Comparison of ENCODE assay signal across 8 cellular contexts in the genomic region with DNA sequence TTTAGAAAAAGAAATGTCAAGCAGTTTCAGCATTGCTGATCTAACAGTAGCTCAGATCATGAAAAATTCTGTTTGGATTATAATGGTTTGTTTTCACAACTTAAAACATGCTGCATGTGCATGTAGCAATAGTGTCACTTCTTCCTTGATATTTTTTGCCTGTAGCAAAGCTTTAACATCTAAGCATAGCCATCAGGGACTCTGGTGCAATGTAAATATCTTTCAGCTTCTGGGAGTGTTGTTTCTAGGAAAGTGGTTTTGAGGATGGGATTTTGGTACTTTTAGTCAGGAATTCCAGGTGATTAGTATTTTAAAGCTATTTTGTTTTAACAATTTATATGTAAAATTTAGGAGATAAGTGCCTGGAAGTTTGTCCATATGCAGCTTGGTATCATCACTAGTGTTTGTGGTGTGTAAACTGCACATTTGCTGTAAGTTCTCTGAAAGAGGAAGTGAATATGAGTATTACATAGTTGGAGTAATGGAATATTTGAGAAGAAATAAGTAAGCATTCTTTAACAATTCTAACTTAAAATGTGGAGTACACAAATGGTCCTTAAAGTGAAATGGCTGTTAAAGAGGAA. TPM values are rescaled to one million over a fixed set of nuclear protein-coding genes. Genes with fewer than 3 reads are reported as not detected.
DNase-seq lines count a peak whose midpoint lies in the region; ATAC-seq and TF ChIP-seq lines count a peak whose summit lies in the region.

No MANE protein-coding gene starts in this region.

- peaks cover 95% of the 10 kb centered on the region for H3K79me2 ChIP-seq in SK-N-SH (ENCODE audit: insufficient read depth)

- H3K4me3 Mint-ChIP-seq in T-cell, result peak overlapping the region; percentile 91 to 99 (median 96)
- H3K4me3 Mint-ChIP-seq in stimulated activated memory B cell treated with anti-CD40 and anti-IgM and Interleukin-4, amounts not matched to agents 10 μg/mL and 1 μg/mL and 100 μg/mL, for 72 hours, result peak overlapping the region; percentile 96

- H2AFZ ChIP-seq in SK-N-SH (ENCODE audit: low read depth), result no peak overlapping the region

- no peaks in the 10 kb centered on the region for H3K9me2 ChIP-seq in SK-N-SH

- peak overlapping the region; percentile 85 for H3K9ac ChIP-seq in SK-N-SH

- H3K4me1 ChIP-seq in SK-N-SH (ENCODE audit: control insufficient read depth in 1 of 2, insufficient read depth in 2 of 2, low read depth in 1 of 2, low read length in 1 of 2), result peaks cover 3 to 10% of the 10 kb centered on the region in 2 experiments; a peak in 3 of 4 replicates

- H3K27ac Mint-ChIP-seq in T-cell, result peak overlapping the region; percentile 63 to 91
- peak overlapping the region; percentile 95 for H3K27ac Mint-ChIP-seq in stimulated activated memory B cell treated with anti-CD40 and anti-IgM and Interleukin-4, amounts not matched to agents 10 μg/mL and 1 μg/mL and 100 μg/mL, for 72 hours

- H3K4me3 ChIP-seq in SK-N-SH (ENCODE audit: low read depth in 2 of 2, low read length in 1 of 2), result peak overlapping the region; percentile 75 to 96
- peak overlapping the region; percentile 98 for H3K4me3 ChIP-seq in foreskin fibroblast (ENCODE audit: low read depth in 1 of 2, low read length in 2 of 2)

- ATAC-seq in SK-N-SH treated with all-trans-retinoic acid at 6 μM for 48 hours, result no peak
- no peak for ATAC-seq in T-cell (replicated peaks in 1 of 4)
- no peak for ATAC-seq in stimulated activated memory B cell treated with anti-CD40 and anti-IgM and Interleukin-4, amounts not matched to agents 10 μg/mL and 1 μg/mL and 100 μg/mL, for 72 hours
- no peak for ATAC-seq in HG02884 (IDR thresholded peaks at IDR 0.05; ENCODE audit: unreplicated experiment)
- no peak for ATAC-seq in HG02870 (IDR thresholded peaks at IDR 0.05; ENCODE audit: unreplicated experiment)
- no peak for ATAC-seq in GM21515 (IDR thresholded peaks at IDR 0.05; ENCODE audit: unreplicated experiment)

- DNase-seq in SK-N-SH, result no peak
- DNase-seq in T-cell, result no peak
- DNase-seq in foreskin fibroblast, result no peak

- POLR2A ChIA-PET in SK-N-SH (lab: Yijun Ruan, JAX), result interaction anchor here (2.5 kb wide), 1 partner anchor 100 kb away, joined by 7 read pairs; the partner anchor contains the start of genes PHTF2 and TMEM60
- POLR2A ChIA-PET in T-cell (lab: Charles Lee), result interaction anchor here (0.6 to 1.3 kb wide), 3 partner anchors 11 to 134 kb away, joined by 3 to 6 read pairs (median 3); no protein-coding TSS in a partner anchor

- H3K27me3 ChIP-seq in SK-N-SH (ENCODE audit: insufficient read depth), result no peaks in the 10 kb centered on the region

- H3K4me1 Mint-ChIP-seq in T-cell, result peaks cover 60 to 72% (median 65%) of the 10 kb centered on the region in 3 donors
- peaks cover 64% of the 10 kb centered on the region for H3K4me1 Mint-ChIP-seq in stimulated activated memory B cell treated with anti-CD40 and anti-IgM and Interleukin-4, amounts not matched to agents 10 μg/mL and 1 μg/mL and 100 μg/mL, for 72 hours

- no peaks in the 10 kb centered on the region for H3K9me3 Mint-ChIP-seq in T-cell
- H3K9me3 Mint-ChIP-seq in stimulated activated memory B cell treated with anti-CD40 and anti-IgM and Interleukin-4, amounts not matched to agents 10 μg/mL and 1 μg/mL and 100 μg/mL, for 72 hours, result no peaks in the 10 kb centered on the region

- peaks cover 38% of the 10 kb centered on the region for H4K20me1 ChIP-seq in SK-N-SH (ENCODE audit: insufficient read depth)

- no peak for TF ChIP-seq EP300 in SK-N-SH (IDR thresholded peaks at IDR 0.05; ENCODE audit: borderline replicate concordance in 1 of 2, low read depth in 1 of 2, low read length in 1 of 2)

- H3K27ac ChIP-seq in SK-N-SH (ENCODE audit: low read depth in 2 of 2, low read length in 1 of 2), result peak overlapping the region; percentile 85 to 91

- peaks cover 0 to 10% of the 10 kb centered on the region in 2 experiments for H3K36me3 ChIP-seq in SK-N-SH (replicated peaks in 1 of 2; ENCODE audit: control insufficient read depth in 1 of 2, insufficient read depth in 2 of 2, low read length in 1 of 2)

- no peaks in the 10 kb centered on the region for H3K27me3 Mint-ChIP-seq in T-cell
- H3K27me3 Mint-ChIP-seq in stimulated activated memory B cell treated with anti-CD40 and anti-IgM and Interleukin-4, amounts not matched to agents 10 μg/mL and 1 μg/mL and 100 μg/mL, for 72 hours, result no peaks in the 10 kb centered on the region

- peaks cover 20% of the 10 kb centered on the region for H3F3A ChIP-seq in SK-N-SH (replicated peaks; ENCODE audit: insufficient read depth)

- H3K4me2 ChIP-seq in SK-N-SH, result peak overlapping the region; percentile 81

- H3K9me3 ChIP-seq in SK-N-SH, result no peaks in the 10 kb centered on the region

- CTCF ChIA-PET in SK-N-SH (lab: Yijun Ruan, JAX), result interaction anchor here (0.6 to 3.9 kb wide), 15 partner anchors 13 to 261 kb away, joined by 3 to 22 read pairs (median 4); partner anchors contain the start of genes PHTF2 and TMEM60
- CTCF ChIA-PET in T-cell (lab: Charles Lee), result interaction anchor here (0.5 to 2.7 kb wide), 12 partner anchors 11 to 163 kb away, joined by 3 to 8 read pairs (median 4); no protein-coding TSS in a partner anchor

- TF ChIP-seq RAD21 in SK-N-SH (IDR thresholded peaks at IDR 0.05; ENCODE audit: low read length), result no peak

- TF ChIP-seq CTCF in SK-N-SH (IDR thresholded peaks at IDR 0.05), result no peak
- TF ChIP-seq CTCF in foreskin fibroblast (IDR thresholded peaks at IDR 0.05; ENCODE audit: low read depth, low read length), result no peak

- peaks cover 7% of the 10 kb centered on the region for H3K36me3 Mint-ChIP-seq in T-cell
- H3K36me3 Mint-ChIP-seq in stimulated activated memory B cell treated with anti-CD40 and anti-IgM and Interleukin-4, amounts not matched to agents 10 μg/mL and 1 μg/mL and 100 μg/mL, for 72 hours, result peaks cover 17% of the 10 kb centered on the region

TF ChIP-seq in SK-N-SH, 30 proteins besides CTCF, POLR2A, EP300 and RAD21:
- TF ChIP-seq SMC3 (IDR thresholded peaks at IDR 0.05; ENCODE audit: low read depth, low read length) (no peak), JUND (IDR thresholded peaks at IDR 0.05) (no peak), SIN3A (IDR thresholded peaks at IDR 0.05; ENCODE audit: borderline replicate concordance, low read depth, low read length) (no peak)

TF ChIP-seq in SK-N-SH treated with all-trans-retinoic acid at 6 μM for 48 hours, 23 proteins besides CTCF, POLR2A, EP300 and RAD21:
- TF ChIP-seq PPARA (CRISPR knock-in tag; IDR thresholded peaks at IDR 0.05; ENCODE audit: borderline replicate concordance) (no peak), ZNF70 (CRISPR knock-in tag; IDR thresholded peaks at IDR 0.05) (no peak), ZNF8 (CRISPR knock-in tag; IDR thresholded peaks at IDR 0.05) (no peak), GLIS3 (CRISPR knock-in tag; IDR thresholded peaks at IDR 0.05) (no peak), BACH2 (CRISPR knock-in tag; IDR thresholded peaks at IDR 0.05; ENCODE audit: borderline replicate concordance) (no peak), ARNTL (CRISPR knock-in tag; IDR thresholded peaks at IDR 0.05; ENCODE audit: borderline replicate concordance, low read depth) (no peak), ZC3H10 (CRISPR knock-in tag; IDR thresholded peaks at IDR 0.05) (no peak), ESRRG (CRISPR knock-in tag; IDR thresholded peaks at IDR 0.05) (no peak), TCF4 (CRISPR knock-in tag; IDR thresholded peaks at IDR 0.05; ENCODE audit: borderline replicate concordance) (no peak), TOX (CRISPR knock-in tag; IDR thresholded peaks at IDR 0.05; ENCODE audit: borderline replicate concordance) (no peak), OSR1 (CRISPR knock-in tag; IDR thresholded peaks at IDR 0.05) (no peak)
- TF ChIP-seq, protein P1, sequence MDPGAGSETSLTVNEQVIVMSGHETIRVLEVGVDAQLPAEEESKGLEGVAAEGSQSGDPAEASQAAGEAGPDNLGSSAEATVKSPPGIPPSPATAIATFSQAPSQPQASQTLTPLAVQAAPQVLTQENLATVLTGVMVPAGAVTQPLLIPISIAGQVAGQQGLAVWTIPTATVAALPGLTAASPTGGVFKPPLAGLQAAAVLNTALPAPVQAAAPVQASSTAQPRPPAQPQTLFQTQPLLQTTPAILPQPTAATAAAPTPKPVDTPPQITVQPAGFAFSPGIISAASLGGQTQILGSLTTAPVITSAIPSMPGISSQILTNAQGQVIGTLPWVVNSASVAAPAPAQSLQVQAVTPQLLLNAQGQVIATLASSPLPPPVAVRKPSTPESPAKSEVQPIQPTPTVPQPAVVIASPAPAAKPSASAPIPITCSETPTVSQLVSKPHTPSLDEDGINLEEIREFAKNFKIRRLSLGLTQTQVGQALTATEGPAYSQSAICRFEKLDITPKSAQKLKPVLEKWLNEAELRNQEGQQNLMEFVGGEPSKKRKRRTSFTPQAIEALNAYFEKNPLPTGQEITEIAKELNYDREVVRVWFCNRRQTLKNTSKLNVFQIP (CRISPR knock-in tag; IDR thresholded peaks at IDR 0.05; ENCODE audit: borderline replicate concordance, low read depth), result no peak
- TF ChIP-seq, protein P2, sequence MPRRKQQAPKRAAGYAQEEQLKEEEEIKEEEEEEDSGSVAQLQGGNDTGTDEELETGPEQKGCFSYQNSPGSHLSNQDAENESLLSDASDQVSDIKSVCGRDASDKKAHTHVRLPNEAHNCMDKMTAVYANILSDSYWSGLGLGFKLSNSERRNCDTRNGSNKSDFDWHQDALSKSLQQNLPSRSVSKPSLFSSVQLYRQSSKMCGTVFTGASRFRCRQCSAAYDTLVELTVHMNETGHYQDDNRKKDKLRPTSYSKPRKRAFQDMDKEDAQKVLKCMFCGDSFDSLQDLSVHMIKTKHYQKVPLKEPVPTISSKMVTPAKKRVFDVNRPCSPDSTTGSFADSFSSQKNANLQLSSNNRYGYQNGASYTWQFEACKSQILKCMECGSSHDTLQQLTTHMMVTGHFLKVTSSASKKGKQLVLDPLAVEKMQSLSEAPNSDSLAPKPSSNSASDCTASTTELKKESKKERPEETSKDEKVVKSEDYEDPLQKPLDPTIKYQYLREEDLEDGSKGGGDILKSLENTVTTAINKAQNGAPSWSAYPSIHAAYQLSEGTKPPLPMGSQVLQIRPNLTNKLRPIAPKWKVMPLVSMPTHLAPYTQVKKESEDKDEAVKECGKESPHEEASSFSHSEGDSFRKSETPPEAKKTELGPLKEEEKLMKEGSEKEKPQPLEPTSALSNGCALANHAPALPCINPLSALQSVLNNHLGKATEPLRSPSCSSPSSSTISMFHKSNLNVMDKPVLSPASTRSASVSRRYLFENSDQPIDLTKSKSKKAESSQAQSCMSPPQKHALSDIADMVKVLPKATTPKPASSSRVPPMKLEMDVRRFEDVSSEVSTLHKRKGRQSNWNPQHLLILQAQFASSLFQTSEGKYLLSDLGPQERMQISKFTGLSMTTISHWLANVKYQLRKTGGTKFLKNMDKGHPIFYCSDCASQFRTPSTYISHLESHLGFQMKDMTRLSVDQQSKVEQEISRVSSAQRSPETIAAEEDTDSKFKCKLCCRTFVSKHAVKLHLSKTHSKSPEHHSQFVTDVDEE (CRISPR knock-in tag; IDR thresholded peaks at IDR 0.05), result no peak
TF ChIP-seq in SK-N-SH treated with all-trans-retinoic acid at 6 μM for 48 hours: peak in this region for 0.

RNA-seq across cellular contexts. Expression of gene RSBN1L, which starts 1.9 kb away (rescaled TPM):
- polyA plus RNA-seq in SK-N-SH (2012; rRNA removed), result 5.6 and 6.5 TPM in 2 replicates
- polyA plus RNA-seq in SK-N-SH (2012; cell fraction: cytosol; rRNA removed), result 7.5 and 8.8 TPM in 2 replicates
- 5.7 and 10.8 TPM in 2 replicates for polyA plus RNA-seq in SK-N-SH (2012; cell fraction: nucleus; rRNA removed)
- 10 to 100 TPM; 27.1 to 35.9 (median 32.4) TPM for total RNA-seq in T-cell
